ENCODE assay signal across 11 cellular contexts in genomic region chr11:123641495-123641840, GRCh38. TPM values are rescaled to one million over a fixed set of nuclear protein-coding genes. Genes with fewer than 3 reads are reported as not detected.
DNase-seq lines count a peak whose midpoint lies in the region; ATAC-seq and TF ChIP-seq lines count a peak whose summit lies in the region.
"Had no signal": no experiment of that assay in that cellular context is flagged by ENCODE, and none has a peak within 500 bp of the region (broad histone marks: within the 10 kb centered on the region; RNA-seq: fewer than 3 reads in every experiment).

No MANE protein-coding gene starts in this region.

- H3K36me3 ChIP-seq in CD4-positive, CD25-positive, alpha-beta regulatory T cell (ENCODE audit: control insufficient read depth, insufficient read depth, low read length) = no peaks in the 10 kb centered on the region
- no peaks in the 10 kb centered on the region for H3K36me3 ChIP-seq in OCI-LY3 (replicated peaks; ENCODE audit: low read depth, low read length)
- H3K36me3 ChIP-seq in endodermal cell (ENCODE audit: control insufficient read depth, insufficient read depth, low read length) = no peaks in the 10 kb centered on the region
- H3K36me3 ChIP-seq in neural progenitor cell = no peaks in the 10 kb centered on the region
- H3K36me3 ChIP-seq: BLaER1 treated with 17β-estradiol and CSF1 and Interleukin-3, amounts not matched to agents 10 nM and 100 nM had no signal

- no peaks in the 10 kb centered on the region for H3K27me3 ChIP-seq in CD4-positive, CD25-positive, alpha-beta regulatory T cell (ENCODE audit: control insufficient read depth, insufficient read depth, low read length)
- peaks cover 11% of the 10 kb centered on the region; the same call in 1 of the 2 replicates for H3K27me3 ChIP-seq in OCI-LY3 (ENCODE audit: low read depth, low read length)
- no peaks in the 10 kb centered on the region for H3K27me3 ChIP-seq in endodermal cell (ENCODE audit: control insufficient read depth, insufficient read depth, low read length, poor library complexity, severe bottlenecking)
- H3K27me3 ChIP-seq in neural progenitor cell = no peaks in the 10 kb centered on the region
- H3K27me3 ChIP-seq: BLaER1 treated with 17β-estradiol and CSF1 and Interleukin-3, amounts not matched to agents 10 nM and 100 nM had no signal

- no peak overlapping the region for H3K4me3 ChIP-seq in CD4-positive, CD25-positive, alpha-beta regulatory T cell (ENCODE audit: low read depth, low read length)
- no peak overlapping the region for H3K4me3 ChIP-seq in OCI-LY3 (ENCODE audit: low read length)
- no peak overlapping the region for H3K4me3 ChIP-seq in endodermal cell (ENCODE audit: low read length)
- no peak overlapping the region for H3K4me3 ChIP-seq in neural progenitor cell
- H3K4me3 ChIP-seq: BLaER1 treated with 17β-estradiol and CSF1 and Interleukin-3, amounts not matched to agents 10 nM and 100 nM; GM23248 had no signal

- no peaks in the 10 kb centered on the region for H3K9me3 ChIP-seq in CD4-positive, CD25-positive, alpha-beta regulatory T cell (ENCODE audit: control insufficient read depth in 2 of 2, low read length in 2 of 2)
- H3K9me3 ChIP-seq in OCI-LY3 (ENCODE audit: insufficient read depth, low read length) (no peaks in the 10 kb centered on the region), endodermal cell (ENCODE audit: control insufficient read depth, low read length) (no peaks in the 10 kb centered on the region), neural progenitor cell (ENCODE audit: low read depth) (no peaks in the 10 kb centered on the region)
- H3K9me3 ChIP-seq: BLaER1 treated with 17β-estradiol and CSF1 and Interleukin-3, amounts not matched to agents 10 nM and 100 nM had no signal

- peaks cover 0 to 3% (median 0%) of the 10 kb centered on the region in 4 donors for H3K4me1 Mint-ChIP-seq in CD4-positive, CD25-positive, alpha-beta regulatory T cell
- H3K4me1 Mint-ChIP-seq in endodermal cell (peaks cover 3% of the 10 kb centered on the region), neural progenitor cell (peaks cover 5% of the 10 kb centered on the region)

- H4K20me1 ChIP-seq in OCI-LY3 (ENCODE audit: insufficient read depth, low read length) (no peaks in the 10 kb centered on the region), neural progenitor cell (ENCODE audit: low read depth) (no peaks in the 10 kb centered on the region)
- H4K20me1 ChIP-seq: BLaER1 treated with 17β-estradiol and CSF1 and Interleukin-3, amounts not matched to agents 10 nM and 100 nM had no signal

- ATAC-seq in CD4-positive, CD25-positive, alpha-beta regulatory T cell (ENCODE audit: low read depth in 2 of 2) = no peak

- H3K27ac ChIP-seq in CD4-positive, CD25-positive, alpha-beta regulatory T cell (ENCODE audit: insufficient read depth, low read length, poor library complexity, severe bottlenecking) = no peak overlapping the region
- H3K27ac ChIP-seq in OCI-LY3 (ENCODE audit: low read length) (no peak overlapping the region), endodermal cell (ENCODE audit: low read depth, low read length) (no peak overlapping the region), neural progenitor cell (no peak overlapping the region)
- H3K27ac ChIP-seq: BLaER1 treated with 17β-estradiol and CSF1 and Interleukin-3, amounts not matched to agents 10 nM and 100 nM; GM23248 had no signal

- H2AFZ ChIP-seq in OCI-LY3 (ENCODE audit: low read depth, low read length) = peak overlapping the region; percentile 79
- peak overlapping the region; percentile 95 for H2AFZ ChIP-seq in neural progenitor cell (replicated peaks)
- H2AFZ ChIP-seq: GM23248 had no signal

- H3K9ac ChIP-seq in OCI-LY3 (ENCODE audit: low read length) (no peak overlapping the region), endodermal cell (ENCODE audit: extremely low read depth, low read length, poor library complexity, severe bottlenecking) (no peak overlapping the region), neural progenitor cell (no peak overlapping the region)
- H3K9ac ChIP-seq: BLaER1 treated with 17β-estradiol and CSF1 and Interleukin-3, amounts not matched to agents 10 nM and 100 nM; GM23248 had no signal

- no peak for DNase-seq in CD4-positive, CD25-positive, alpha-beta regulatory T cell
- DNase-seq in endodermal cell (peak; percentile 52), neural progenitor cell (ENCODE audit: low spot score) (no peak), UCSD-AML1 (lab: John Stamatoyannopoulos, UW; ENCODE audit: unreplicated experiment) (no peak), HK-2 (ENCODE audit: unreplicated experiment) (no peak)
- no peak for DNase-seq in stimulated activated naive CD4-positive, alpha-beta T cell treated with Interleukin-2 at 50 U/mL for 16 hours (lab: John Stamatoyannopoulos, UW)

- H3K4me1 ChIP-seq in CD4-positive, CD25-positive, alpha-beta regulatory T cell (ENCODE audit: control insufficient read depth, insufficient read depth, low read length, poor library complexity, severe bottlenecking) = no peaks in the 10 kb centered on the region
- H3K4me1 ChIP-seq in OCI-LY3 (ENCODE audit: low read length) = peaks cover 7% of the 10 kb centered on the region
- no peaks in the 10 kb centered on the region for H3K4me1 ChIP-seq in endodermal cell (ENCODE audit: control insufficient read depth, insufficient read depth, low read length)
- H3K4me1 ChIP-seq in neural progenitor cell = no peaks in the 10 kb centered on the region

- H3K4me3 Mint-ChIP-seq in CD4-positive, CD25-positive, alpha-beta regulatory T cell = no peak overlapping the region
- H3K4me3 Mint-ChIP-seq in endodermal cell = no peak overlapping the region
- H3K4me3 Mint-ChIP-seq in neural progenitor cell = peak overlapping the region; percentile 50
- H3K4me3 Mint-ChIP-seq: CD4-positive, alpha-beta T cell; H9 had no signal

- TF ChIP-seq CTCF in OCI-LY3 (IDR thresholded peaks at IDR 0.05; ENCODE audit: low read depth, low read length) (no peak), endodermal cell (conservative IDR thresholded peaks at IDR 0.05) (no peak), neural progenitor cell (IDR thresholded peaks at IDR 0.05) (no peak)

- peak overlapping the region in 2 of 3 donors; percentile 6 to 54 for H3K27ac Mint-ChIP-seq in CD4-positive, CD25-positive, alpha-beta regulatory T cell
- H3K27ac Mint-ChIP-seq in endodermal cell (no peak overlapping the region), neural progenitor cell (no peak overlapping the region)
- H3K27ac Mint-ChIP-seq: CD4-positive, alpha-beta T cell; H9 had no signal

- no peaks in the 10 kb centered on the region for H3K36me3 Mint-ChIP-seq in CD4-positive, CD25-positive, alpha-beta regulatory T cell
- no peaks in the 10 kb centered on the region for H3K36me3 Mint-ChIP-seq in endodermal cell (ENCODE audit: low read depth)
- no peaks in the 10 kb centered on the region for H3K36me3 Mint-ChIP-seq in neural progenitor cell

- peaks cover 31% of the 10 kb centered on the region for H3K27me3 Mint-ChIP-seq in CD4-positive, CD25-positive, alpha-beta regulatory T cell
- H3K27me3 Mint-ChIP-seq in endodermal cell (ENCODE audit: insufficient read depth) (peaks cover 10% of the 10 kb centered on the region), neural progenitor cell (ENCODE audit: insufficient read depth, low read depth) (peaks cover 2% of the 10 kb centered on the region)

- WGBS in endodermal cell (ENCODE audit: insufficient coverage in 1 of 2, insufficient read length in 1 of 2), 2 experiments = 67 to 83% methylated on average over 1 to 4 of the region's 4 CpGs

- no peaks in the 10 kb centered on the region for H3F3A ChIP-seq in neural progenitor cell (ENCODE audit: low read depth)

- peak overlapping the region; percentile 85 for H3K4me2 ChIP-seq in OCI-LY3 (ENCODE audit: low read length)
- H3K4me2 ChIP-seq in neural progenitor cell = no peak overlapping the region

- H3K79me2 ChIP-seq in OCI-LY3 (ENCODE audit: low read length) = no peaks in the 10 kb centered on the region
- H3K79me2 ChIP-seq in neural progenitor cell (ENCODE audit: low read depth) = no peaks in the 10 kb centered on the region

- H3K9me3 Mint-ChIP-seq in CD4-positive, CD25-positive, alpha-beta regulatory T cell = no peaks in the 10 kb centered on the region
- H3K9me3 Mint-ChIP-seq in endodermal cell (no peaks in the 10 kb centered on the region), neural progenitor cell (no peaks in the 10 kb centered on the region)
- H3K9me3 Mint-ChIP-seq: CD4-positive, alpha-beta T cell had no signal

RNA-seq across cellular contexts. Expression of gene SCN3B, which starts 13.0 kb away (rescaled TPM):
- not detected for total RNA-seq in CD4-positive, CD25-positive, alpha-beta regulatory T cell
- under 1 TPM in 1 of 4 donors, not detected in 3; 0.05 TPM for polyA plus RNA-seq in CD4-positive, CD25-positive, alpha-beta regulatory T cell
- total RNA-seq in endodermal cell (under 1 TPM; 0.51 to 0.90 TPM), neural progenitor cell (ENCODE audit: low replicate concordance) (0.12 TPM in 1 of 2 replicates, not detected in the other)
- polyA plus RNA-seq in endodermal cell (2013, experiment 1 of 2) = 3.9 TPM
- 3.1 TPM for polyA plus RNA-seq in endodermal cell (2013, experiment 2 of 2)
- total RNA-seq: CD4-positive, alpha-beta T cell; GM23248 had no signal

Comparison
In these comparisons a context has a peak if more than half of its experiments do, and no peak if none do; other contexts are left out.
1. H3K27ac Mint-ChIP-seq: peak in CD4-positive, CD25-positive, alpha-beta regulatory T cell (2 of 3); none in endodermal cell (single experiment) and neural progenitor cell (single experiment).